1 cellular context compared by ENCODE assay signal in the genomic region with DNA sequence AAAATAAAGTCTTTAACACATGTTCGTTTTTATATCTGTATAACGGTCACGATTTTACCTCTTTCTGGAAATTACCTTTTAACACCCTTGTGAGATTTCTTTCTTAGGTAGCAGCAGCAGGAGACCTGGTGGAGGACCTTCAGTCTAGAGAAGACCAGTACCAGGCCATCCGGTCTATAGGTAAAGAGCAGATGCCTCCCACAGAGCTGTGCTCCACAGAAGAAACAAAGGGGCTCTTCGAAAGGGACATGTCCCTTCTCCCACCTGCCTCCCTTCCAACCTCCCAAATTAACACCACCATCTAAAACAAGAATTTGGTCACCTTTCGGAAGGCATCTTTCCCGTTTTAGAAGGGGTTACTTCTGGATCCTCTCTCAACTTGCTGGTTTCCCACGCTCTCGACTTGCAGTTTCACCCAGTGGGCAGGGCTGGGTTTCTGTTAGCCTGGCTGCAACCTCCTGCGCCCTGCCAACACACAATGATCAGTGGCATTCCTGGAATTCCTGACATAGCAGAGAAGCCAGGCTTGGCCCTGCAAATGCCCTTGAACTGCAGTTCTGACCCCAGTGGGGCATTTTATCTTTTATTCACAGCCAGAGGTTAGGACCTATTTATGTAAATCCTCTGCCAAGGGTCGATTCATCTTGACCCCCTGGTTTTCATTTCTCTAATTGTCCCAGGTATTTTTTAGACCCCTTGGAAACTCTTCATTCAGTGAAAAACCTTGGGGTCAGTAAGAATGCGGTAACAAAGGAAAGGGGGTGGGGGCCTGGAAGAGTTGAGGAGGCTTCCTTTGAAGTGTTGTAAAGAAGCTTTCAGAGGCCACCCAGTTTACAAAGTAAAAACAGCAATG.
TF ChIP-seq lines count a peak whose summit lies in the region.

No MANE protein-coding gene starts in this region.

TF ChIP-seq in HepG2, 621 proteins besides CTCF, POLR2A, EP300 and RAD21 (continued from another document and continues in another):
- TF ChIP-seq, protein P1, sequence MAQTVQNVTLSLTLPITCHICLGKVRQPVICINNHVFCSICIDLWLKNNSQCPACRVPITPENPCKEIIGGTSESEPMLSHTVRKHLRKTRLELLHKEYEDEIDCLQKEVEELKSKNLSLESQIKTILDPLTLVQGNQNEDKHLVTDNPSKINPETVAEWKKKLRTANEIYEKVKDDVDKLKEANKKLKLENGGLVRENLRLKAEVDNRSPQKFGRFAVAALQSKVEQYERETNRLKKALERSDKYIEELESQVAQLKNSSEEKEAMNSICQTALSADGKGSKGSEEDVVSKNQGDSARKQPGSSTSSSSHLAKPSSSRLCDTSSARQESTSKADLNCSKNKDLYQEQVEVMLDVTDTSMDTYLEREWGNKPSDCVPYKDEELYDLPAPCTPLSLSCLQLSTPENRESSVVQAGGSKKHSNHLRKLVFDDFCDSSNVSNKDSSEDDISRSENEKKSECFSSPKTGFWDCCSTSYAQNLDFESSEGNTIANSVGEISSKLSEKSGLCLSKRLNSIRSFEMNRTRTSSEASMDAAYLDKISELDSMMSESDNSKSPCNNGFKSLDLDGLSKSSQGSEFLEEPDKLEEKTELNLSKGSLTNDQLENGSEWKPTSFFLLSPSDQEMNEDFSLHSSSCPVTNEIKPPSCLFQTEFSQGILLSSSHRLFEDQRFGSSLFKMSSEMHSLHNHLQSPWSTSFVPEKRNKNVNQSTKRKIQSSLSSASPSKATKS (CRISPR knock-in tag; IDR thresholded peaks at IDR 0.05), result no peak
- TF ChIP-seq ZNF644 (CRISPR knock-in tag; IDR thresholded peaks at IDR 0.05; ENCODE audit: low read depth) (no peak), E2F2 (CRISPR knock-in tag; IDR thresholded peaks at IDR 0.05; ENCODE audit: borderline replicate concordance) (no peak), AKAP8 (CRISPR knock-in tag; IDR thresholded peaks at IDR 0.05) (no peak), PCBP2 (optimal IDR thresholded peaks at IDR 0.05; ENCODE audit: low read depth, low read length, poor library complexity, severe bottlenecking) (no peak), TBX3 (IDR thresholded peaks at IDR 0.05; ENCODE audit: borderline replicate concordance) (no peak), ZNF589 (CRISPR knock-in tag; conservative IDR thresholded peaks at IDR 0.05) (no peak), ZMYM4 (CRISPR knock-in tag; IDR thresholded peaks at IDR 0.05) (peak; percentile 58; the same call in 1 of the 2 replicates), RXRA (CRISPR knock-in tag; IDR thresholded peaks at IDR 0.05) (peak; percentile 96), NFIC (IDR thresholded peaks at IDR 0.05; ENCODE audit: low read length) (peak; percentile 80), SCMH1 (CRISPR knock-in tag; IDR thresholded peaks at IDR 0.05; ENCODE audit: borderline replicate concordance) (no peak), TBX2 (CRISPR knock-in tag; IDR thresholded peaks at IDR 0.05; ENCODE audit: borderline replicate concordance) (peak; percentile 68; the same call in 1 of the 2 replicates), ZNF563 (CRISPR knock-in tag; IDR thresholded peaks at IDR 0.05) (no peak), SIX4 (CRISPR knock-in tag; IDR thresholded peaks at IDR 0.05) (no peak), RARA (CRISPR knock-in tag; IDR thresholded peaks at IDR 0.05) (peak; percentile 97), MYPOP (CRISPR knock-in tag; IDR thresholded peaks at IDR 0.05) (no peak), REXO4 (CRISPR knock-in tag; IDR thresholded peaks at IDR 0.05; ENCODE audit: borderline replicate concordance) (no peak), HDAC2 (CRISPR knock-in tag; IDR thresholded peaks at IDR 0.05) (no peak; the same call in 1 of the 2 replicates), TEF (CRISPR knock-in tag; IDR thresholded peaks at IDR 0.05) (no peak), ZNF607 (CRISPR knock-in tag; IDR thresholded peaks at IDR 0.05; ENCODE audit: borderline replicate concordance) (no peak), ZNF562 (CRISPR knock-in tag; IDR thresholded peaks at IDR 0.05; ENCODE audit: borderline replicate concordance) (no peak), HOXA9 (CRISPR knock-in tag; IDR thresholded peaks at IDR 0.05; ENCODE audit: borderline replicate concordance) (no peak), GATAD1 (CRISPR knock-in tag; IDR thresholded peaks at IDR 0.05) (peak; percentile 43; the same call in 1 of the 2 replicates), AKNA (CRISPR knock-in tag; IDR thresholded peaks at IDR 0.05; ENCODE audit: borderline replicate concordance) (no peak), ZNF790 (CRISPR knock-in tag; IDR thresholded peaks at IDR 0.05; ENCODE audit: borderline replicate concordance) (no peak), BORCS8-MEF2B (CRISPR knock-in tag; IDR thresholded peaks at IDR 0.05) (peak; percentile 52; the same call in 1 of the 2 replicates), ZNF737 (CRISPR knock-in tag; IDR thresholded peaks at IDR 0.05; ENCODE audit: borderline replicate concordance) (no peak)
- TF ChIP-seq, protein P2, sequence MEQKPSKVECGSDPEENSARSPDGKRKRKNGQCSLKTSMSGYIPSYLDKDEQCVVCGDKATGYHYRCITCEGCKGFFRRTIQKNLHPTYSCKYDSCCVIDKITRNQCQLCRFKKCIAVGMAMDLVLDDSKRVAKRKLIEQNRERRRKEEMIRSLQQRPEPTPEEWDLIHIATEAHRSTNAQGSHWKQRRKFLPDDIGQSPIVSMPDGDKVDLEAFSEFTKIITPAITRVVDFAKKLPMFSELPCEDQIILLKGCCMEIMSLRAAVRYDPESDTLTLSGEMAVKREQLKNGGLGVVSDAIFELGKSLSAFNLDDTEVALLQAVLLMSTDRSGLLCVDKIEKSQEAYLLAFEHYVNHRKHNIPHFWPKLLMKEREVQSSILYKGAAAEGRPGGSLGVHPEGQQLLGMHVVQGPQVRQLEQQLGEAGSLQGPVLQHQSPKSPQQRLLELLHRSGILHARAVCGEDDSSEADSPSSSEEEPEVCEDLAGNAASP (CRISPR knock-in tag; IDR thresholded peaks at IDR 0.05; ENCODE audit: borderline replicate concordance), result peak; percentile 68; the same call in 1 of the 2 replicates
- TF ChIP-seq, protein P3, sequence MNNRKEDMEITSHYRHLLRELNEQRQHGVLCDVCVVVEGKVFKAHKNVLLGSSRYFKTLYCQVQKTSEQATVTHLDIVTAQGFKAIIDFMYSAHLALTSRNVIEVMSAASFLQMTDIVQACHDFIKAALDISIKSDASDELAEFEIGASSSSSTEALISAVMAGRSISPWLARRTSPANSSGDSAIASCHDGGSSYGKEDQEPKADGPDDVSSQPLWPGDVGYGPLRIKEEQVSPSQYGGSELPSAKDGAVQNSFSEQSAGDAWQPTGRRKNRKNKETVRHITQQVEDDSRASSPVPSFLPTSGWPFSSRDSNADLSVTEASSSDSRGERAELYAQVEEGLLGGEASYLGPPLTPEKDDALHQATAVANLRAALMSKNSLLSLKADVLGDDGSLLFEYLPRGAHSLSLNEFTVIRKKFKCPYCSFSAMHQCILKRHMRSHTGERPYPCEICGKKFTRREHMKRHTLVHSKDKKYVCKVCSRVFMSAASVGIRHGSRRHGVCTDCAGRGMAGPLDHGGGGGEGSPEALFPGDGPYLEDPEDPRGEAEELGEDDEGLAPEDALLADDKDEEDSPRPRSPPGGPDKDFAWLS (CRISPR knock-in tag; IDR thresholded peaks at IDR 0.05; ENCODE audit: borderline replicate concordance), result no peak
- TF ChIP-seq, protein P4, sequence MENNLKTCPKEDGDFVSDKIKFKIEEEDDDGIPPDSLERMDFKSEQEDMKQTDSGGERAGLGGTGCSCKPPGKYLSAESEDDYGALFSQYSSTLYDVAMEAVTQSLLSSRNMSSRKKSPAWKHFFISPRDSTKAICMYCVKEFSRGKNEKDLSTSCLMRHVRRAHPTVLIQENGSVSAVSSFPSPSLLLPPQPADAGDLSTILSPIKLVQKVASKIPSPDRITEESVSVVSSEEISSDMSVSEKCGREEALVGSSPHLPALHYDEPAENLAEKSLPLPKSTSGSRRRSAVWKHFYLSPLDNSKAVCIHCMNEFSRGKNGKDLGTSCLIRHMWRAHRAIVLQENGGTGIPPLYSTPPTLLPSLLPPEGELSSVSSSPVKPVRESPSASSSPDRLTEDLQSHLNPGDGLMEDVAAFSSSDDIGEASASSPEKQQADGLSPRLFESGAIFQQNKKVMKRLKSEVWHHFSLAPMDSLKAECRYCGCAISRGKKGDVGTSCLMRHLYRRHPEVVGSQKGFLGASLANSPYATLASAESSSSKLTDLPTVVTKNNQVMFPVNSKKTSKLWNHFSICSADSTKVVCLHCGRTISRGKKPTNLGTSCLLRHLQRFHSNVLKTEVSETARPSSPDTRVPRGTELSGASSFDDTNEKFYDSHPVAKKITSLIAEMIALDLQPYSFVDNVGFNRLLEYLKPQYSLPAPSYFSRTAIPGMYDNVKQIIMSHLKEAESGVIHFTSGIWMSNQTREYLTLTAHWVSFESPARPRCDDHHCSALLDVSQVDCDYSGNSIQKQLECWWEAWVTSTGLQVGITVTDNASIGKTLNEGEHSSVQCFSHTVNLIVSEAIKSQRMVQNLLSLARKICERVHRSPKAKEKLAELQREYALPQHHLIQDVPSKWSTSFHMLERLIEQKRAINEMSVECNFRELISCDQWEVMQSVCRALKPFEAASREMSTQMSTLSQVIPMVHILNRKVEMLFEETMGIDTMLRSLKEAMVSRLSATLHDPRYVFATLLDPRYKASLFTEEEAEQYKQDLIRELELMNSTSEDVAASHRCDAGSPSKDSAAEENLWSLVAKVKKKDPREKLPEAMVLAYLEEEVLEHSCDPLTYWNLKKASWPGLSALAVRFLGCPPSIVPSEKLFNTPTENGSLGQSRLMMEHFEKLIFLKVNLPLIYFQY (CRISPR knock-in tag; IDR thresholded peaks at IDR 0.05; ENCODE audit: borderline replicate concordance), result no peak
